In the genomic region with DNA sequence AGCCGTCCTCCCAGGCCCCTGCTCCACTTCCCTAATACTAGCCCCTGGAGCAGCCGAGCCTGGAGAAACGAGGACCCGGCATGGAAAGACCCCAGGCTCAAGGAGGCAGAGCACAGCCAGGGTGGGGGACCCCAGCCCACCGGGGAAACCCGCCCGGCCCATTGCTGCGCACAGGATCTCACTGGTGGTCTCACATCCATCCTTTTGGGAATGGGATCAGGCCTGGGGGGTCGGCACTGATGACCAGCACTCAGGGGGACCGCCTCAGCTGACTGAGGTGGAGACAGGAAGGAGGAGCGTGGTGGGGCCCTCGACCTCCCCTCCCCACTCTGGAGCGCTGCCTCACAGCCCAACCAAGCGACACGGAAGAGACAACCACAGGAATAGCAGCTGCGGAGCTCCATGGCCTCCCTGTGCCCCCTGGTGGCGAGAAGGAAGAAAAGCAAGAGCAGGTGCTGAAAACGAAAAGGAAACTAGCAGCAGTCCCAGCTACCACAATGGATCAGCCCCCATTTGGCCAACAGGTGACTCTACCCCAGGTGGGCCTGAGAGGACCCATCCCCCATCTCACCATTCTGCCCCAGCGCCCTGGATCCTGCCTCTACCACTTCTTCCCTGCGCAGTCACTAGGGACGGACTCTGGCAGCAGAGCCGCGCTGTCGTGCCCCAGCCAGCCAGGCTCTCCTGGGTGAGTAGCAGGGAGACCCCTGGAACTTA, we compare ENCODE assay signal across 7 cellular contexts. TPM values are rescaled to one million over a fixed set of nuclear protein-coding genes. Genes with fewer than 3 reads are reported as not detected.
A peak's percentile ranks its signal among the peaks of the same experiment; 100 is the strongest.
DNase-seq lines count a peak whose midpoint lies in the region; ATAC-seq and TF ChIP-seq lines count a peak whose summit lies in the region.
"Not testable (repeated sequence)": the region's sequence is repeated elsewhere in the genome, so short reads cannot be mapped to it uniquely, and the experiment has no call there.

No MANE protein-coding gene starts in this region.

- H3K27ac ChIP-seq in right cardiac atrium (ENCODE audit: low read length); rectal smooth muscle tissue (ENCODE audit: low read depth, low read length): not testable (repeated sequence)

- H3K9me3 ChIP-seq in right cardiac atrium (ENCODE audit: control insufficient read depth, low read length), result not testable (repeated sequence)

- not testable (repeated sequence) for H3K4me1 ChIP-seq in right cardiac atrium (ENCODE audit: control insufficient read depth, insufficient read depth, low read length); rectal smooth muscle tissue (ENCODE audit: control insufficient read depth, insufficient read depth, low read length)

- H3K9ac ChIP-seq in rectal smooth muscle tissue (ENCODE audit: low read length), result not testable (repeated sequence)

- WGBS in right cardiac atrium, result 15% methylated on average over 24 of the region's 24 CpGs

- TF ChIP-seq CTCF in GM13977 (IDR thresholded peaks at IDR 0.05; ENCODE audit: extremely low read depth, insufficient read depth, missing control alignments), result peak; percentile 66

- H3K27me3 ChIP-seq in right cardiac atrium (ENCODE audit: control insufficient read depth, insufficient read depth); rectal smooth muscle tissue (ENCODE audit: control insufficient read depth, insufficient read depth, low read length): not testable (repeated sequence)

- in situ Hi-C loops in GM13977 (cut with MboI; ENCODE audit: low pct_unique_long_range_greater_than_20kb, low sequenced_read_pairs, unreplicated experiment), result not testable (repeated sequence)

- ATAC-seq in HG02884 (IDR thresholded peaks at IDR 0.05; ENCODE audit: unreplicated experiment) (peak; percentile 88), right cardiac atrium (peak; percentile 81 to 85)

- DNase-seq in GM13977 (ENCODE audit: low spot score), result peak; percentile 80
- DNase-seq in NCI-H1436 (lab: John Stamatoyannopoulos, UW), result peak; percentile 62
- peak in 4 of 5 experiments; percentile 23 to 84 (median 53) for DNase-seq in T-helper 2 cell
- DNase-seq in amniotic stem cell (lab: John Stamatoyannopoulos, UW), result peak; percentile 8
- peak; percentile 74 to 86 (median 84) for DNase-seq in right cardiac atrium

- not testable (repeated sequence) for H3K4me3 ChIP-seq in right cardiac atrium (ENCODE audit: low read length)
- peak overlapping the region; percentile 43 for H3K4me3 ChIP-seq in rectal smooth muscle tissue (ENCODE audit: low read length)

- not testable (repeated sequence) for H3K36me3 ChIP-seq in rectal smooth muscle tissue (ENCODE audit: control insufficient read depth, insufficient read depth, low read length)

- intact Hi-C loops in right cardiac atrium (cut with DNase I), result loop anchor here in 3 of 4 donors (5.0 to 10.0 kb wide), 4 partner anchors 42 to 250 kb away; no protein-coding TSS in a partner anchor

RNA-seq across cellular contexts. Expression of gene TNS1, which starts 31.9 kb away (rescaled TPM):
- 100 to 1,000 TPM; 442 to 647 (median 536) TPM for total RNA-seq in right cardiac atrium
- 243 TPM for polyA plus RNA-seq in right cardiac atrium

RNA-seq across cellular contexts. Expression of gene RUFY4, which starts 34.4 kb away (rescaled TPM):
- not detected for total RNA-seq in right cardiac atrium
- not detected for polyA plus RNA-seq in right cardiac atrium

Comparison
In these comparisons a context has a peak if more than half of its experiments do, and no peak if none do; other contexts are left out.
1. DNase-seq: peak in every context shown above with its lines; median percentile 84 in right cardiac atrium; 80 in GM13977; 62 in NCI-H1436; 53 in T-helper 2 cell; 8 in amniotic stem cell.